ENCODE assay signal across 8 cellular contexts in the genomic region with DNA sequence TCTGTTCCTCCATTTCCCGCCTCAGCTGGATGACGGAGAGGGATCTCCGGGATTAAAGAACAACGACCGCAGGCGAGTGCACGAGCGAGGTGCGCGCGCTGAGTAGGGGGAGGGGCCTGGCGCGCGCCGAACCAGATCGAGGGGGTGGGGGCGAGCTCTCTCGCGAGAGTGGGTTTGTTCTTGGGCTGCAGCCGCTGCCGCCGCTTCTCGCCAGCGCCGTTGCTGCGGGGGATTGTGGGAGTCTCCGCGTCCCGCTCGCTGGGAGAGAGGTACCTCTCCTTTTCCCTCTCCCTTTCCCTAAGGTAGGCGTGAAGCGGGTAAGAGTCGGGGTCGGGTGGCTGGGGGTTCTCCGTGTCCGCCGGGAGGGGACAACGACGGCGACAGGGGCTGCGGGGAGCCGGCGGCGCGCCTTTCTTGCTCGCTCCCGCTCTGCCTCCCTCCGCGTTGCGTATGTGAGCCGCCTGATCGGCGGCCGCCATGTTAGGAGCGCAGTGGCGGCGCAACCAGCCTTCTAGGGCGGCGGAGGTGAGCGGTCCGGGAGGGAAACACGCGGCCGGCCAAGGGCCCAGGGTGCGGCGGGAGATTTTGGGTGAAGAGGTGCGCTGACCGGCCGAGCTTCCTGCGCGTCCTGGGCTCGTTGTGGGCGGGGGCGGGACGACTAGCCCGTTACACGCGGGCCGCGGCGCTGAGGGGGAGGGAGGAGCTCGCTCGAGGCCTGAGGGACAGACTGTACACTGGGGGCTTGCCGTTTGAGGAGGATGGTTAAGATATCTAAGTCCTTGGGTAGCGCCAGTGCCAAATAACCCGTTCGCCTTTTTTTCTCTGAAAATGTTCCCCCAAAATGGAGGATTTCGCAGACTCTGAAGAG. TPM values are rescaled to one million over a fixed set of nuclear protein-coding genes. Genes with fewer than 3 reads are reported as not detected.
A peak's percentile ranks its signal among the peaks of the same experiment; 100 is the strongest.
DNase-seq lines count a peak whose midpoint lies in the region; ATAC-seq, FAIRE-seq and TF ChIP-seq lines count a peak whose summit lies in the region.

A gene with protein sequence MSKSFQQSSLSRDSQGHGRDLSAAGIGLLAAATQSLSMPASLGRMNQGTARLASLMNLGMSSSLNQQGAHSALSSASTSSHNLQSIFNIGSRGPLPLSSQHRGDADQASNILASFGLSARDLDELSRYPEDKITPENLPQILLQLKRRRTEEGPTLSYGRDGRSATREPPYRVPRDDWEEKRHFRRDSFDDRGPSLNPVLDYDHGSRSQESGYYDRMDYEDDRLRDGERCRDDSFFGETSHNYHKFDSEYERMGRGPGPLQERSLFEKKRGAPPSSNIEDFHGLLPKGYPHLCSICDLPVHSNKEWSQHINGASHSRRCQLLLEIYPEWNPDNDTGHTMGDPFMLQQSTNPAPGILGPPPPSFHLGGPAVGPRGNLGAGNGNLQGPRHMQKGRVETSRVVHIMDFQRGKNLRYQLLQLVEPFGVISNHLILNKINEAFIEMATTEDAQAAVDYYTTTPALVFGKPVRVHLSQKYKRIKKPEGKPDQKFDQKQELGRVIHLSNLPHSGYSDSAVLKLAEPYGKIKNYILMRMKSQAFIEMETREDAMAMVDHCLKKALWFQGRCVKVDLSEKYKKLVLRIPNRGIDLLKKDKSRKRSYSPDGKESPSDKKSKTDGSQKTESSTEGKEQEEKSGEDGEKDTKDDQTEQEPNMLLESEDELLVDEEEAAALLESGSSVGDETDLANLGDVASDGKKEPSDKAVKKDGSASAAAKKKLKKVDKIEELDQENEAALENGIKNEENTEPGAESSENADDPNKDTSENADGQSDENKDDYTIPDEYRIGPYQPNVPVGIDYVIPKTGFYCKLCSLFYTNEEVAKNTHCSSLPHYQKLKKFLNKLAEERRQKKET (plus strand): TSS at position 237 of the 868 bp plus-strand sequence. CDS start 13,676 bp downstream, outside the sequence.

- H3K36me3 Mint-ChIP-seq in activated T-cell treated with anti-CD3 and anti-CD28 coated beads, Interleukin-2, amount 50 U/mL, for 72 hours (ENCODE audit: insufficient read depth in 2 of 2), result peaks cover 10 to 23% of the 10 kb centered on the region in 2 donors

- intact Hi-C loops in esophagus muscularis mucosa (cut with DNase I), result no loop called here

- H3K27me3 ChIP-seq in esophagus muscularis mucosa, result no peaks in the 10 kb centered on the region

- TF ChIP-seq CTCF in esophagus muscularis mucosa (IDR thresholded peaks at IDR 0.05), result no peak

- peak; percentile 98 for TF ChIP-seq POLR2A in esophagus muscularis mucosa (IDR thresholded peaks at IDR 0.05; ENCODE audit: low read depth)

- H3K36me3 ChIP-seq in KOPT-K1 (ENCODE audit: insufficient read depth, low read length) (peaks cover 11% of the 10 kb centered on the region; the same call in 1 of the 2 replicates), esophagus muscularis mucosa (no peaks in the 10 kb centered on the region)

- H3K4me1 ChIP-seq in esophagus muscularis mucosa, result peaks cover 42 to 43% (median 42%) of the 10 kb centered on the region in 4 donors

- H3K4me3 ChIP-seq in esophagus muscularis mucosa, result peak within 1 kb of the TSS; percentile 73 to 88 (median 87)

- peak; percentile 99 for DNase-seq in DMS53 (lab: John Stamatoyannopoulos, UW)
- peak; percentile 91 for DNase-seq in RCC 7860 (ENCODE audit: low spot score)
- peak; percentile 94 to 95 for DNase-seq in activated T-cell treated with anti-CD3 and anti-CD28 coated beads, Interleukin-2, amount 50 U/mL, for 72 hours
- DNase-seq in esophagus muscularis mucosa (ENCODE audit: extremely low spot score), result peak; percentile 98
- peak; percentile 97 for DNase-seq in myocyte (ENCODE audit: low read depth)
- DNase-seq in stimulated activated CD8-positive, alpha-beta memory T cell treated with anti-CD3 and anti-CD28 coated beads, Interleukin-7, amount 100 ng/mL, for 48 hours (ENCODE audit: extremely low read depth in 1 of 2, low read depth in 1 of 2), result peak; percentile 86 to 88

- H3K27ac ChIP-seq in KOPT-K1 (ENCODE audit: low read depth, low read length, poor library complexity, severe bottlenecking) (peak within 1 kb of the TSS; percentile 99), esophagus muscularis mucosa (replicated peaks in 1 of 4) (peak within 1 kb of the TSS; percentile 99 to 100 (median 99))

- H3K27me3 Mint-ChIP-seq in activated T-cell treated with anti-CD3 and anti-CD28 coated beads, Interleukin-2, amount 50 U/mL, for 72 hours (ENCODE audit: low read depth), result no peaks in the 10 kb centered on the region

- H3K9me3 ChIP-seq in KOPT-K1 (ENCODE audit: insufficient read depth, low read length, poor library complexity, severe bottlenecking) (no peaks in the 10 kb centered on the region), esophagus muscularis mucosa (no peaks in the 10 kb centered on the region)

- H3K9me3 Mint-ChIP-seq in activated T-cell treated with anti-CD3 and anti-CD28 coated beads, Interleukin-2, amount 50 U/mL, for 72 hours, result no peaks in the 10 kb centered on the region

- 0% methylated on average over 38 of the region's 88 CpGs for WGBS in esophagus muscularis mucosa

- H3K4me1 Mint-ChIP-seq in activated T-cell treated with anti-CD3 and anti-CD28 coated beads, Interleukin-2, amount 50 U/mL, for 72 hours (ENCODE audit: low read depth), result peaks cover 44% of the 10 kb centered on the region

- H3K4me3 Mint-ChIP-seq in activated T-cell treated with anti-CD3 and anti-CD28 coated beads, Interleukin-2, amount 50 U/mL, for 72 hours, result peak within 1 kb of the TSS; percentile 96 to 98

- ATAC-seq in GM21737 (IDR thresholded peaks at IDR 0.05; ENCODE audit: unreplicated experiment), result peak; percentile 78
- peak; percentile 93 for ATAC-seq in activated T-cell treated with anti-CD3 and anti-CD28 coated beads, Interleukin-2, amount 50 U/mL, for 72 hours (replicated peaks in 1 of 2)

- H3K27ac Mint-ChIP-seq in activated T-cell treated with anti-CD3 and anti-CD28 coated beads, Interleukin-2, amount 50 U/mL, for 72 hours, result peak within 1 kb of the TSS; percentile 97

- no peak for TF ChIP-seq EP300 in esophagus muscularis mucosa (IDR thresholded peaks at IDR 0.05)

- peak; percentile 77 for FAIRE-seq in RCC 7860 (lab: Jason Lieb, UNC)

RNA-seq across cellular contexts. Expression of the gene that starts here (rescaled TPM):
- 100 to 1,000 TPM; 124 to 164 TPM for total RNA-seq in activated T-cell treated with anti-CD3 and anti-CD28 coated beads, Interleukin-2, amount 50 U/mL, for 72 hours
- total RNA-seq in esophagus muscularis mucosa, result 100 to 1,000 TPM; 164 to 234 (median 220) TPM
- 274 and 347 TPM in 2 replicates for total RNA-seq in myocyte
- polyA plus RNA-seq in myocyte (2012), result 110 TPM

Comparison
In these comparisons a context has a peak if more than half of its experiments do, and no peak if none do; other contexts are left out.
1. Peak in every context shown above with its lines: DNase-seq, ATAC-seq, H3K4me3 ChIP-seq and H3K27ac ChIP-seq.